Comparison of ENCODE assay signal across 1 cellular context in the genomic region with DNA sequence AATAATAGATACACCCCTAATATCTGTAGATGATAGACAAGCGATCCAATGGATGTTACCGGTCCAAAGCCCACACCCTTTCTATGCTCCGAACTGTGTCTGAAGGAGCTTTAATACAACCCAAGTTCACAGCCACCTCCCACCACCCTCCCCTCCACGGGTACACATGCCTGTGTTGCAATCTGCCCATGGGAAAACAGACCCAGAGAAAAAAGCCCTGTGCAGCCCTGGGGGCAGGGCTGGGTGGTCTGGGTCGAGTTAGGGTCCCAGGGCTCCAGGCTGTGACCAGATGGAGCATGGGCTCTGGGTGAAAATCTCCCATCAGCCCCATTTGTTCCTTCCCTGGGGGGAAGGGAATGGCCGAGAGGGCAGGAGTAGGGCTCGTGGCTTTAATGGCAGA.
A peak's percentile ranks its signal among the peaks of the same experiment; 100 is the strongest.
TF ChIP-seq lines count a peak whose summit lies in the region.

No MANE protein-coding gene starts in this region.

TF ChIP-seq in HepG2, 621 proteins besides CTCF, POLR2A, EP300 and RAD21 (continued from another document and continues in another):
- TF ChIP-seq, protein P1, sequence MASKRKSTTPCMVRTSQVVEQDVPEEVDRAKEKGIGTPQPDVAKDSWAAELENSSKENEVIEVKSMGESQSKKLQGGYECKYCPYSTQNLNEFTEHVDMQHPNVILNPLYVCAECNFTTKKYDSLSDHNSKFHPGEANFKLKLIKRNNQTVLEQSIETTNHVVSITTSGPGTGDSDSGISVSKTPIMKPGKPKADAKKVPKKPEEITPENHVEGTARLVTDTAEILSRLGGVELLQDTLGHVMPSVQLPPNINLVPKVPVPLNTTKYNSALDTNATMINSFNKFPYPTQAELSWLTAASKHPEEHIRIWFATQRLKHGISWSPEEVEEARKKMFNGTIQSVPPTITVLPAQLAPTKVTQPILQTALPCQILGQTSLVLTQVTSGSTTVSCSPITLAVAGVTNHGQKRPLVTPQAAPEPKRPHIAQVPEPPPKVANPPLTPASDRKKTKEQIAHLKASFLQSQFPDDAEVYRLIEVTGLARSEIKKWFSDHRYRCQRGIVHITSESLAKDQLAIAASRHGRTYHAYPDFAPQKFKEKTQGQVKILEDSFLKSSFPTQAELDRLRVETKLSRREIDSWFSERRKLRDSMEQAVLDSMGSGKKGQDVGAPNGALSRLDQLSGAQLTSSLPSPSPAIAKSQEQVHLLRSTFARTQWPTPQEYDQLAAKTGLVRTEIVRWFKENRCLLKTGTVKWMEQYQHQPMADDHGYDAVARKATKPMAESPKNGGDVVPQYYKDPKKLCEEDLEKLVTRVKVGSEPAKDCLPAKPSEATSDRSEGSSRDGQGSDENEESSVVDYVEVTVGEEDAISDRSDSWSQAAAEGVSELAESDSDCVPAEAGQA (IDR thresholded peaks at IDR 0.05; ENCODE audit: low read depth), result no peak
- TF ChIP-seq, protein P1 (CRISPR knock-in tag; IDR thresholded peaks at IDR 0.05; ENCODE audit: borderline replicate concordance), result no peak
- TF ChIP-seq, protein P2, sequence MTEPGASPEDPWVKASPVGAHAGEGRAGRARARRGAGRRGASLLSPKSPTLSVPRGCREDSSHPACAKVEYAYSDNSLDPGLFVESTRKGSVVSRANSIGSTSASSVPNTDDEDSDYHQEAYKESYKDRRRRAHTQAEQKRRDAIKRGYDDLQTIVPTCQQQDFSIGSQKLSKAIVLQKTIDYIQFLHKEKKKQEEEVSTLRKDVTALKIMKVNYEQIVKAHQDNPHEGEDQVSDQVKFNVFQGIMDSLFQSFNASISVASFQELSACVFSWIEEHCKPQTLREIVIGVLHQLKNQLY (CRISPR knock-in tag; IDR thresholded peaks at IDR 0.05), result no peak
- TF ChIP-seq REXO4 (CRISPR knock-in tag; IDR thresholded peaks at IDR 0.05; ENCODE audit: borderline replicate concordance), result no peak
- no peak for TF ChIP-seq TCF7 (IDR thresholded peaks at IDR 0.05; ENCODE audit: low read depth)
- TF ChIP-seq, protein P3, sequence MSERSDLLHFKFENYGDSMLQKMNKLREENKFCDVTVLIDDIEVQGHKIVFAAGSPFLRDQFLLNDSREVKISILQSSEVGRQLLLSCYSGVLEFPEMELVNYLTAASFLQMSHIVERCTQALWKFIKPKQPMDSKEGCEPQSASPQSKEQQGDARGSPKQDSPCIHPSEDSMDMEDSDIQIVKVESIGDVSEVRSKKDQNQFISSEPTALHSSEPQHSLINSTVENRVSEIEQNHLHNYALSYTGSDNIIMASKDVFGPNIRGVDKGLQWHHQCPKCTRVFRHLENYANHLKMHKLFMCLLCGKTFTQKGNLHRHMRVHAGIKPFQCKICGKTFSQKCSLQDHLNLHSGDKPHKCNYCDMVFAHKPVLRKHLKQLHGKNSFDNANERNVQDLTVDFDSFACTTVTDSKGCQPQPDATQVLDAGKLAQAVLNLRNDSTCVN (CRISPR knock-in tag; IDR thresholded peaks at IDR 0.05; ENCODE audit: borderline replicate concordance), result no peak
- TF ChIP-seq, protein P4, sequence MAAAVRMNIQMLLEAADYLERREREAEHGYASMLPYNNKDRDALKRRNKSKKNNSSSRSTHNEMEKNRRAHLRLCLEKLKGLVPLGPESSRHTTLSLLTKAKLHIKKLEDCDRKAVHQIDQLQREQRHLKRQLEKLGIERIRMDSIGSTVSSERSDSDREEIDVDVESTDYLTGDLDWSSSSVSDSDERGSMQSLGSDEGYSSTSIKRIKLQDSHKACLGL (CRISPR knock-in tag; IDR thresholded peaks at IDR 0.05), result no peak
- no peak for TF ChIP-seq SRY (CRISPR knock-in tag; IDR thresholded peaks at IDR 0.05)
- no peak for TF ChIP-seq ERF (CRISPR knock-in tag; IDR thresholded peaks at IDR 0.05)
- peak; percentile 58 for TF ChIP-seq GATAD2A (CRISPR knock-in tag; IDR thresholded peaks at IDR 0.05)
- TF ChIP-seq THYN1 (CRISPR knock-in tag; IDR thresholded peaks at IDR 0.05; ENCODE audit: borderline replicate concordance, low read depth), result no peak
- TF ChIP-seq ZNF619 (CRISPR knock-in tag; IDR thresholded peaks at IDR 0.05), result no peak
- TF ChIP-seq ZFP82 (CRISPR knock-in tag; IDR thresholded peaks at IDR 0.05; ENCODE audit: borderline replicate concordance), result no peak
- TF ChIP-seq HDAC1 (CRISPR knock-in tag; IDR thresholded peaks at IDR 0.05), result 0 out of 2 replicates have a peak, but pooled peaks have one; percentile 19
- TF ChIP-seq ZNF564 (CRISPR knock-in tag; IDR thresholded peaks at IDR 0.05), result no peak
- no peak for TF ChIP-seq ZNF367 (CRISPR knock-in tag; IDR thresholded peaks at IDR 0.05; ENCODE audit: borderline replicate concordance)
- TF ChIP-seq ZSCAN20 (CRISPR knock-in tag; IDR thresholded peaks at IDR 0.05; ENCODE audit: borderline replicate concordance), result no peak
- no peak for TF ChIP-seq GLI4 (CRISPR knock-in tag; IDR thresholded peaks at IDR 0.05; ENCODE audit: borderline replicate concordance)
- TF ChIP-seq SMYD3 (CRISPR knock-in tag; IDR thresholded peaks at IDR 0.05), result no peak
- no peak for TF ChIP-seq NFE2L2 (IDR thresholded peaks at IDR 0.05; ENCODE audit: low read length)
- TF ChIP-seq FOXA3 (CRISPR knock-in tag; IDR thresholded peaks at IDR 0.05), result peak; percentile 43
- no peak for TF ChIP-seq MEF2D (CRISPR knock-in tag; IDR thresholded peaks at IDR 0.05)
- no peak for TF ChIP-seq BHLHE40 (IDR thresholded peaks at IDR 0.05; ENCODE audit: low read length)
- TF ChIP-seq, protein P5, sequence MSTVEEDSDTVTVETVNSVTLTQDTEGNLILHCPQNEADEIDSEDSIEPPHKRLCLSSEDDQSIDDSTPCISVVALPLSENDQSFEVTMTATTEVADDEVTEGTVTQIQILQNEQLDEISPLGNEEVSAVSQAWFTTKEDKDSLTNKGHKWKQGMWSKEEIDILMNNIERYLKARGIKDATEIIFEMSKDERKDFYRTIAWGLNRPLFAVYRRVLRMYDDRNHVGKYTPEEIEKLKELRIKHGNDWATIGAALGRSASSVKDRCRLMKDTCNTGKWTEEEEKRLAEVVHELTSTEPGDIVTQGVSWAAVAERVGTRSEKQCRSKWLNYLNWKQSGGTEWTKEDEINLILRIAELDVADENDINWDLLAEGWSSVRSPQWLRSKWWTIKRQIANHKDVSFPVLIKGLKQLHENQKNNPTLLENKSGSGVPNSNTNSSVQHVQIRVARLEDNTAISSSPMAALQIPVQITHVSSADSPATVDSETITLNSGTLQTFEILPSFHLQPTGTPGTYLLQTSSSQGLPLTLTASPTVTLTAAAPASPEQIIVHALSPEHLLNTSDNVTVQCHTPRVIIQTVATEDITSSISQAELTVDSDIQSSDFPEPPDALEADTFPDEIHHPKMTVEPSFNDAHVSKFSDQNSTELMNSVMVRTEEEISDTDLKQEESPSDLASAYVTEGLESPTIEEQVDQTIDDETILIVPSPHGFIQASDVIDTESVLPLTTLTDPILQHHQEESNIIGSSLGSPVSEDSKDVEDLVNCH (CRISPR knock-in tag; IDR thresholded peaks at IDR 0.05), result no peak
- TF ChIP-seq, protein P6, sequence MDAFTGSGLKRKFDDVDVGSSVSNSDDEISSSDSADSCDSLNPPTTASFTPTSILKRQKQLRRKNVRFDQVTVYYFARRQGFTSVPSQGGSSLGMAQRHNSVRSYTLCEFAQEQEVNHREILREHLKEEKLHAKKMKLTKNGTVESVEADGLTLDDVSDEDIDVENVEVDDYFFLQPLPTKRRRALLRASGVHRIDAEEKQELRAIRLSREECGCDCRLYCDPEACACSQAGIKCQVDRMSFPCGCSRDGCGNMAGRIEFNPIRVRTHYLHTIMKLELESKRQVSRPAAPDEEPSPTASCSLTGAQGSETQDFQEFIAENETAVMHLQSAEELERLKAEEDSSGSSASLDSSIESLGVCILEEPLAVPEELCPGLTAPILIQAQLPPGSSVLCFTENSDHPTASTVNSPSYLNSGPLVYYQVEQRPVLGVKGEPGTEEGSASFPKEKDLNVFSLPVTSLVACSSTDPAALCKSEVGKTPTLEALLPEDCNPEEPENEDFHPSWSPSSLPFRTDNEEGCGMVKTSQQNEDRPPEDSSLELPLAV (CRISPR knock-in tag; conservative IDR thresholded peaks at IDR 0.05; ENCODE audit: low read depth), result no peak
- no peak for TF ChIP-seq ZNF792 (CRISPR knock-in tag; IDR thresholded peaks at IDR 0.05)
- no peak for TF ChIP-seq ZNF883 (CRISPR knock-in tag; IDR thresholded peaks at IDR 0.05; ENCODE audit: not compliant biosample characterization)
- TF ChIP-seq ZBTB42 (CRISPR knock-in tag; IDR thresholded peaks at IDR 0.05), result no peak
- TF ChIP-seq, protein P7, sequence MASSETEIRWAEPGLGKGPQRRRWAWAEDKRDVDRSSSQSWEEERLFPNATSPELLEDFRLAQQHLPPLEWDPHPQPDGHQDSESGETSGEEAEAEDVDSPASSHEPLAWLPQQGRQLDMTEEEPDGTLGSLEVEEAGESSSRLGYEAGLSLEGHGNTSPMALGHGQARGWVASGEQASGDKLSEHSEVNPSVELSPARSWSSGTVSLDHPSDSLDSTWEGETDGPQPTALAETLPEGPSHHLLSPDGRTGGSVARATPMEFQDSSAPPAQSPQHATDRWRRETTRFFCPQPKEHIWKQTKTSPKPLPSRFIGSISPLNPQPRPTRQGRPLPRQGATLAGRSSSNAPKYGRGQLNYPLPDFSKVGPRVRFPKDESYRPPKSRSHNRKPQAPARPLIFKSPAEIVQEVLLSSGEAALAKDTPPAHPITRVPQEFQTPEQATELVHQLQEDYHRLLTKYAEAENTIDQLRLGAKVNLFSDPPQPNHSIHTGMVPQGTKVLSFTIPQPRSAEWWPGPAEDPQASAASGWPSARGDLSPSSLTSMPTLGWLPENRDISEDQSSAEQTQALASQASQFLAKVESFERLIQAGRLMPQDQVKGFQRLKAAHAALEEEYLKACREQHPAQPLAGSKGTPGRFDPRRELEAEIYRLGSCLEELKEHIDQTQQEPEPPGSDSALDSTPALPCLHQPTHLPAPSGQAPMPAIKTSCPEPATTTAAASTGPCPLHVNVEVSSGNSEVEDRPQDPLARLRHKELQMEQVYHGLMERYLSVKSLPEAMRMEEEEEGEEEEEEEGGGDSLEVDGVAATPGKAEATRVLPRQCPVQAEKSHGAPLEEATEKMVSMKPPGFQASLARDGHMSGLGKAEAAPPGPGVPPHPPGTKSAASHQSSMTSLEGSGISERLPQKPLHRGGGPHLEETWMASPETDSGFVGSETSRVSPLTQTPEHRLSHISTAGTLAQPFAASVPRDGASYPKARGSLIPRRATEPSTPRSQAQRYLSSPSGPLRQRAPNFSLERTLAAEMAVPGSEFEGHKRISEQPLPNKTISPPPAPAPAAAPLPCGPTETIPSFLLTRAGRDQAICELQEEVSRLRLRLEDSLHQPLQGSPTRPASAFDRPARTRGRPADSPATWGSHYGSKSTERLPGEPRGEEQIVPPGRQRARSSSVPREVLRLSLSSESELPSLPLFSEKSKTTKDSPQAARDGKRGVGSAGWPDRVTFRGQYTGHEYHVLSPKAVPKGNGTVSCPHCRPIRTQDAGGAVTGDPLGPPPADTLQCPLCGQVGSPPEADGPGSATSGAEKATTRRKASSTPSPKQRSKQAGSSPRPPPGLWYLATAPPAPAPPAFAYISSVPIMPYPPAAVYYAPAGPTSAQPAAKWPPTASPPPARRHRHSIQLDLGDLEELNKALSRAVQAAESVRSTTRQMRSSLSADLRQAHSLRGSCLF (CRISPR knock-in tag; IDR thresholded peaks at IDR 0.05; ENCODE audit: borderline replicate concordance), result no peak
- TF ChIP-seq, protein P8, sequence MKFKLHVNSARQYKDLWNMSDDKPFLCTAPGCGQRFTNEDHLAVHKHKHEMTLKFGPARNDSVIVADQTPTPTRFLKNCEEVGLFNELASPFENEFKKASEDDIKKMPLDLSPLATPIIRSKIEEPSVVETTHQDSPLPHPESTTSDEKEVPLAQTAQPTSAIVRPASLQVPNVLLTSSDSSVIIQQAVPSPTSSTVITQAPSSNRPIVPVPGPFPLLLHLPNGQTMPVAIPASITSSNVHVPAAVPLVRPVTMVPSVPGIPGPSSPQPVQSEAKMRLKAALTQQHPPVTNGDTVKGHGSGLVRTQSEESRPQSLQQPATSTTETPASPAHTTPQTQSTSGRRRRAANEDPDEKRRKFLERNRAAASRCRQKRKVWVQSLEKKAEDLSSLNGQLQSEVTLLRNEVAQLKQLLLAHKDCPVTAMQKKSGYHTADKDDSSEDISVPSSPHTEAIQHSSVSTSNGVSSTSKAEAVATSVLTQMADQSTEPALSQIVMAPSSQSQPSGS (CRISPR knock-in tag; IDR thresholded peaks at IDR 0.05), result no peak
- no peak for TF ChIP-seq RXRA (CRISPR knock-in tag; IDR thresholded peaks at IDR 0.05)
- TF ChIP-seq ZNF703 (CRISPR knock-in tag; IDR thresholded peaks at IDR 0.05; ENCODE audit: borderline replicate concordance), result no peak
- TF ChIP-seq TCF7L2 (IDR thresholded peaks at IDR 0.05; ENCODE audit: low read depth, low read length), result no peak
- TF ChIP-seq ZNF143 (CRISPR knock-in tag; IDR thresholded peaks at IDR 0.05), result no peak
- TF ChIP-seq ZNF274 (CRISPR knock-in tag; IDR thresholded peaks at IDR 0.05), result peak; percentile 20; the same call in 1 of the 2 replicates
- no peak for TF ChIP-seq GATAD1 (CRISPR knock-in tag; IDR thresholded peaks at IDR 0.05)
- no peak for TF ChIP-seq SALL2 (CRISPR knock-in tag; IDR thresholded peaks at IDR 0.05)
- TF ChIP-seq, protein P9, sequence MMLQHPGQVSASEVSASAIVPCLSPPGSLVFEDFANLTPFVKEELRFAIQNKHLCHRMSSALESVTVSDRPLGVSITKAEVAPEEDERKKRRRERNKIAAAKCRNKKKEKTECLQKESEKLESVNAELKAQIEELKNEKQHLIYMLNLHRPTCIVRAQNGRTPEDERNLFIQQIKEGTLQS (CRISPR knock-in tag; IDR thresholded peaks at IDR 0.05), result no peak
- no peak for TF ChIP-seq SOX13 (IDR thresholded peaks at IDR 0.05)
- no peak for TF ChIP-seq SOX13 (CRISPR knock-in tag; conservative IDR thresholded peaks at IDR 0.05 in 1 of 2, IDR thresholded peaks at IDR 0.05 in 1 of 2)
- TF ChIP-seq AHR (CRISPR knock-in tag; IDR thresholded peaks at IDR 0.05), result no peak
- no peak for TF ChIP-seq SNRNP70 (IDR thresholded peaks at IDR 0.05; ENCODE audit: low read depth, low read length)
